Comparison of ENCODE assay signal across 1 cellular context in genomic region chr21:26093094-26093493, GRCh38.
TF ChIP-seq lines count a peak whose summit lies in the region.

No MANE protein-coding gene starts in this region.

TF ChIP-seq in SK-N-SH treated with all-trans-retinoic acid at 6 μM for 48 hours, 23 proteins besides CTCF, POLR2A, EP300 and RAD21 (continued from another document):
- TF ChIP-seq PATZ1 (CRISPR knock-in tag; IDR thresholded peaks at IDR 0.05; ENCODE audit: borderline replicate concordance) (no peak), CREB5 (CRISPR knock-in tag; IDR thresholded peaks at IDR 0.05; ENCODE audit: low read depth) (no peak), PPARA (CRISPR knock-in tag; IDR thresholded peaks at IDR 0.05; ENCODE audit: borderline replicate concordance) (no peak), TOX (CRISPR knock-in tag; IDR thresholded peaks at IDR 0.05; ENCODE audit: borderline replicate concordance) (no peak), ZFP3 (CRISPR knock-in tag; IDR thresholded peaks at IDR 0.05) (no peak)
